ENCODE assay signal across 8 cellular contexts in genomic region chr5:134004626-134005414, GRCh38. TPM values are rescaled to one million over a fixed set of nuclear protein-coding genes. Genes with fewer than 3 reads are reported as not detected.
DNase-seq lines count a peak whose midpoint lies in the region; ATAC-seq and TF ChIP-seq lines count a peak whose summit lies in the region.

A gene with protein sequence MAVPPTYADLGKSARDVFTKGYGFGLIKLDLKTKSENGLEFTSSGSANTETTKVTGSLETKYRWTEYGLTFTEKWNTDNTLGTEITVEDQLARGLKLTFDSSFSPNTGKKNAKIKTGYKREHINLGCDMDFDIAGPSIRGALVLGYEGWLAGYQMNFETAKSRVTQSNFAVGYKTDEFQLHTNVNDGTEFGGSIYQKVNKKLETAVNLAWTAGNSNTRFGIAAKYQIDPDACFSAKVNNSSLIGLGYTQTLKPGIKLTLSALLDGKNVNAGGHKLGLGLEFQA (minus strand): TSS chr5:134004975. CDS start chr5:133993012, 11,963 bp downstream.

- H3K9ac ChIP-seq in neural cell (ENCODE audit: low read length) (peak within 1 kb of the TSS; percentile 94), stomach smooth muscle (ENCODE audit: low read length in 2 of 2) (peak within 1 kb of the TSS; percentile 86 to 96)

- peak within 1 kb of the TSS; percentile 66 for H2AFZ ChIP-seq in neural cell (ENCODE audit: low read depth, low read length)

- H3K27me3 ChIP-seq in neural cell (ENCODE audit: insufficient read depth, low read depth, low read length) (no peaks in the 10 kb centered on the region), stomach smooth muscle (ENCODE audit: control insufficient read depth in 1 of 2, insufficient read depth in 2 of 2, low read length in 2 of 2) (no peaks in the 10 kb centered on the region)

- DNase-seq in DMS114 treated with DMSO at 0.1 percent for 48 hours (lab: John Stamatoyannopoulos, UW; ENCODE audit: unreplicated experiment) (peak; percentile 68), HUDEP-2 (lab: John Stamatoyannopoulos, UW; ENCODE audit: unreplicated experiment in 76 of 76) (peak in 57 of 76 experiments; percentile 15 to 71 (median 45)), RPMI7951 (ENCODE audit: low read depth) (peak; percentile 88), fibroblast of the aortic adventitia (ENCODE audit: low read depth) (peak; percentile 89)
- peak; percentile 72 for DNase-seq in activated T-helper 9 cell treated with anti-CD3 and anti-CD28 coated beads, Interleukin-2, amount 50 U/mL, for 16 hours (ENCODE audit: low read depth)

- H3K27ac ChIP-seq in neural cell (ENCODE audit: low read length) (peak within 1 kb of the TSS; percentile 95), stomach smooth muscle (ENCODE audit: low read length) (peak within 1 kb of the TSS; percentile 95)

- no peaks in the 10 kb centered on the region for H3K9me2 ChIP-seq in neural cell (ENCODE audit: insufficient read depth, low read length)

- ATAC-seq in GM21381 (IDR thresholded peaks at IDR 0.05; ENCODE audit: unreplicated experiment): peak; percentile 69

- peaks cover 4% of the 10 kb centered on the region for H3F3A ChIP-seq in neural cell (ENCODE audit: insufficient read depth, low read length, poor library complexity, severe bottlenecking)

- no peaks in the 10 kb centered on the region for H3K9me3 ChIP-seq in neural cell (ENCODE audit: low read length)
- no peaks in the 10 kb centered on the region for H3K9me3 ChIP-seq in stomach smooth muscle (ENCODE audit: control insufficient read depth in 2 of 2, low read length in 2 of 2)

- TF ChIP-seq RAD21 in neural cell (conservative IDR thresholded peaks at IDR 0.05): peak; percentile 23

- H3K36me3 ChIP-seq in neural cell (ENCODE audit: insufficient read depth, low read length) (no peaks in the 10 kb centered on the region), stomach smooth muscle (ENCODE audit: control insufficient read depth in 2 of 2, insufficient read depth in 2 of 2, low read length in 2 of 2) (peaks cover 0 to 4% of the 10 kb centered on the region in 2 donors)

- peak; percentile 7 for TF ChIP-seq CTCF in fibroblast of the aortic adventitia (IDR thresholded peaks at IDR 0.05; ENCODE audit: insufficient read depth, low read length)
- peak; percentile 39 for TF ChIP-seq CTCF in neural cell (IDR thresholded peaks at IDR 0.05; ENCODE audit: poor library complexity, severe bottlenecking)

- H4K20me1 ChIP-seq in neural cell (ENCODE audit: insufficient read depth): peaks cover 12% of the 10 kb centered on the region

- peaks cover 47% of the 10 kb centered on the region for H3K4me1 ChIP-seq in stomach smooth muscle (ENCODE audit: control insufficient read depth, insufficient read depth, low read length)

- peaks cover 40% of the 10 kb centered on the region for H3K79me2 ChIP-seq in neural cell (replicated peaks; ENCODE audit: insufficient read depth, low read length)

- peak within 1 kb of the TSS; percentile 98 for H3K4me2 ChIP-seq in neural cell (ENCODE audit: low read length)

- peak; percentile 61 for TF ChIP-seq EP300 in neural cell (conservative IDR thresholded peaks at IDR 0.05; ENCODE audit: poor library complexity, severe bottlenecking)

- H3K4me3 ChIP-seq in fibroblast of the aortic adventitia (ENCODE audit: low read depth, low read length) (peak within 1 kb of the TSS; percentile 79), neural cell (ENCODE audit: low read length) (peak within 1 kb of the TSS; percentile 95), stomach smooth muscle (ENCODE audit: low read length in 2 of 2) (peak within 1 kb of the TSS; percentile 87 to 88)

TF ChIP-seq in neural cell, 6 proteins besides CTCF, POLR2A, EP300 and RAD21:
- TF ChIP-seq, protein P1, sequence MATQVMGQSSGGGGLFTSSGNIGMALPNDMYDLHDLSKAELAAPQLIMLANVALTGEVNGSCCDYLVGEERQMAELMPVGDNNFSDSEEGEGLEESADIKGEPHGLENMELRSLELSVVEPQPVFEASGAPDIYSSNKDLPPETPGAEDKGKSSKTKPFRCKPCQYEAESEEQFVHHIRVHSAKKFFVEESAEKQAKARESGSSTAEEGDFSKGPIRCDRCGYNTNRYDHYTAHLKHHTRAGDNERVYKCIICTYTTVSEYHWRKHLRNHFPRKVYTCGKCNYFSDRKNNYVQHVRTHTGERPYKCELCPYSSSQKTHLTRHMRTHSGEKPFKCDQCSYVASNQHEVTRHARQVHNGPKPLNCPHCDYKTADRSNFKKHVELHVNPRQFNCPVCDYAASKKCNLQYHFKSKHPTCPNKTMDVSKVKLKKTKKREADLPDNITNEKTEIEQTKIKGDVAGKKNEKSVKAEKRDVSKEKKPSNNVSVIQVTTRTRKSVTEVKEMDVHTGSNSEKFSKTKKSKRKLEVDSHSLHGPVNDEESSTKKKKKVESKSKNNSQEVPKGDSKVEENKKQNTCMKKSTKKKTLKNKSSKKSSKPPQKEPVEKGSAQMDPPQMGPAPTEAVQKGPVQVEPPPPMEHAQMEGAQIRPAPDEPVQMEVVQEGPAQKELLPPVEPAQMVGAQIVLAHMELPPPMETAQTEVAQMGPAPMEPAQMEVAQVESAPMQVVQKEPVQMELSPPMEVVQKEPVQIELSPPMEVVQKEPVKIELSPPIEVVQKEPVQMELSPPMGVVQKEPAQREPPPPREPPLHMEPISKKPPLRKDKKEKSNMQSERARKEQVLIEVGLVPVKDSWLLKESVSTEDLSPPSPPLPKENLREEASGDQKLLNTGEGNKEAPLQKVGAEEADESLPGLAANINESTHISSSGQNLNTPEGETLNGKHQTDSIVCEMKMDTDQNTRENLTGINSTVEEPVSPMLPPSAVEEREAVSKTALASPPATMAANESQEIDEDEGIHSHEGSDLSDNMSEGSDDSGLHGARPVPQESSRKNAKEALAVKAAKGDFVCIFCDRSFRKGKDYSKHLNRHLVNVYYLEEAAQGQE (IDR thresholded peaks at IDR 0.05; ENCODE audit: borderline replicate concordance): peak; percentile 33
- peak; percentile 13 for TF ChIP-seq SMC3 (conservative IDR thresholded peaks at IDR 0.05; ENCODE audit: poor library complexity)
- TF ChIP-seq TAF1 (IDR thresholded peaks at IDR 0.05; ENCODE audit: low read depth): peak; percentile 54
- TF ChIP-seq EZH2 (IDR thresholded peaks at IDR 0.05; ENCODE audit: borderline replicate concordance, insufficient read depth, low read length, poor library complexity, severe bottlenecking): no peak
- peak; percentile 78 for TF ChIP-seq MXI1 (conservative IDR thresholded peaks at IDR 0.05; ENCODE audit: poor library complexity, severe bottlenecking)
- TF ChIP-seq POLR2AphosphoS5 (IDR thresholded peaks at IDR 0.05): peak; percentile 80

RNA-seq across cellular contexts. Expression of the gene that starts here (rescaled TPM):
- 387 and 419 TPM in 2 replicates for total RNA-seq in RPMI7951 (2014; rRNA removed; shearing (Covaris generic))
- 91.3 and 277 TPM in 2 replicates for total RNA-seq in fibroblast of the aortic adventitia (ENCODE audit: low replicate concordance)
- 297 and 307 TPM in 2 replicates for polyA plus RNA-seq in neural cell
- 169 and 187 TPM in 2 replicates for polyA minus RNA-seq in neural cell

Comparison
In these comparisons a context has a peak if more than half of its experiments do, and no peak if none do; other contexts are left out.
1. Peak in every context shown above with its lines: DNase-seq, ATAC-seq, H3K4me3 ChIP-seq and H3K27ac ChIP-seq.